8 cellular contexts compared by ENCODE assay signal in genomic region chr1:70220517-70221240, GRCh38. TPM values are rescaled to one million over a fixed set of nuclear protein-coding genes. Genes with fewer than 3 reads are reported as not detected.
DNase-seq lines count a peak whose midpoint lies in the region; ATAC-seq and TF ChIP-seq lines count a peak whose summit lies in the region.

No MANE protein-coding gene starts in this region.

- no peak for DNase-seq in BJ (ENCODE audit: low read depth)
- no peak for DNase-seq in caudate nucleus (lab: John Stamatoyannopoulos, UW)
- no peak for DNase-seq in natural killer cell
- no peak for DNase-seq in HEK293T (ENCODE audit: extremely low spot score)
- DNase-seq in iPS-NIHi11 (ENCODE audit: low spot score) = no peak
- DNase-seq in COLO668 (lab: John Stamatoyannopoulos, UW; ENCODE audit: unreplicated experiment) = no peak

- peak overlapping the region; percentile 99 for H3K9ac ChIP-seq in HUES64 (ENCODE audit: low read depth, low read length)

- intact Hi-C loops in natural killer cell (cut with micrococcal nuclease) = loop anchor here (1.0 to 5.0 kb wide), 5 partner anchors 15 to 857 kb away; partner anchors contain the start of genes ANKRD13C, CTH and LRRC40

- no peaks in the 10 kb centered on the region for H3K9me3 ChIP-seq in HUES64 (ENCODE audit: insufficient read depth, low read depth, low read length)

- H3K4me3 ChIP-seq in BJ (ENCODE audit: low read depth, low read length) (peak overlapping the region; percentile 54), HUES64 (ENCODE audit: low read length) (peak overlapping the region; percentile 98)

- H3K36me3 ChIP-seq in BJ (ENCODE audit: control insufficient read depth, insufficient read depth, low read length) = peaks cover 3% of the 10 kb centered on the region; the same call in 1 of the 2 replicates
- H3K36me3 ChIP-seq in HUES64 (ENCODE audit: insufficient read depth, low read length) = peaks cover 47% of the 10 kb centered on the region

- H3K27ac Mint-ChIP-seq in natural killer cell = peak overlapping the region; percentile 93 to 97

- H3K27me3 Mint-ChIP-seq in natural killer cell (ENCODE audit: low read depth in 2 of 2) = no peaks in the 10 kb centered on the region

- H3K4me1 ChIP-seq in HUES64 (ENCODE audit: insufficient read depth, low read length) = peaks cover 23% of the 10 kb centered on the region

- no peak for TF ChIP-seq CTCF in BJ (IDR thresholded peaks at IDR 0.05; ENCODE audit: insufficient read depth, low read depth, low read length)
- no peak for TF ChIP-seq CTCF in natural killer cell (IDR thresholded peaks at IDR 0.05)

- WGBS in HUES64 = 65% methylated on average over 16 of the region's 17 CpGs

- H3K27ac ChIP-seq in HUES64 (ENCODE audit: low read depth, low read length) (peak overlapping the region; percentile 99), caudate nucleus (ENCODE audit: low read depth, low read length) (peak overlapping the region; percentile 79)

- H3K36me3 Mint-ChIP-seq in natural killer cell = no peaks in the 10 kb centered on the region

- H3K4me1 Mint-ChIP-seq in natural killer cell = peaks cover 40 to 49% of the 10 kb centered on the region in 2 donors

- H3K4me3 Mint-ChIP-seq in natural killer cell = peak overlapping the region; percentile 96

- peak; percentile 9 for ATAC-seq in GM19452 (IDR thresholded peaks at IDR 0.05; ENCODE audit: unreplicated experiment)
- no peak for ATAC-seq in natural killer cell

- H3K27me3 ChIP-seq in BJ (ENCODE audit: control insufficient read depth, insufficient read depth, low read length) (no peaks in the 10 kb centered on the region), HUES64 (ENCODE audit: insufficient read depth, low read length) (no peaks in the 10 kb centered on the region)

- POLR2A ChIA-PET in BJ (lab: Charles Lee) = interaction anchor here (0.6 kb wide), 1 partner anchor 13 kb away, joined by 5 read pairs; no protein-coding TSS in a partner anchor
- POLR2A ChIA-PET in HEK293T (lab: Yijun Ruan, JAX) = interaction anchor here (0.8 to 3.2 kb wide), 17 partner anchors 9 to 276 kb away, joined by 3 to 30 read pairs (median 4); partner anchors contain the start of genes ANKRD13C, CTH and LRRC40

- H3K9me3 Mint-ChIP-seq in natural killer cell = no peaks in the 10 kb centered on the region

- CTCF ChIA-PET in BJ (lab: Yijun Ruan, JAX) (interaction anchor here (0.6 to 1.3 kb wide), 2 partner anchors 12 to 94 kb away, joined by 3 to 5 read pairs; no protein-coding TSS in a partner anchor), HEK293T (lab: Yijun Ruan, JAX) (interaction anchor here (0.8 to 1.7 kb wide), 2 partner anchors 10 to 160 kb away, joined by 9 read pairs; no protein-coding TSS in a partner anchor)

TF ChIP-seq in HEK293T, 16 proteins besides CTCF, POLR2A, EP300 and RAD21:
- TF ChIP-seq ELF4 (IDR thresholded peaks at IDR 0.05) = no peak
- no peak for TF ChIP-seq SP1 (IDR thresholded peaks at IDR 0.05)
- TF ChIP-seq FOXK2 (IDR thresholded peaks at IDR 0.05) = no peak
- TF ChIP-seq L3MBTL2 (conservative IDR thresholded peaks at IDR 0.05) = no peak
- TF ChIP-seq BHLHE40 (IDR thresholded peaks at IDR 0.05; ENCODE audit: borderline replicate concordance) = no peak
- no peak for TF ChIP-seq LEF1 (IDR thresholded peaks at IDR 0.05; ENCODE audit: borderline replicate concordance)
- TF ChIP-seq TARDBP (IDR thresholded peaks at IDR 0.05) = no peak
- TF ChIP-seq CTBP1 (IDR thresholded peaks at IDR 0.05; ENCODE audit: borderline replicate concordance) = no peak; the same call in 1 of the 2 replicates
- no peak for TF ChIP-seq ZNF384 (IDR thresholded peaks at IDR 0.05)
- no peak for TF ChIP-seq NFRKB (IDR thresholded peaks at IDR 0.05)
- TF ChIP-seq FOXA1 (IDR thresholded peaks at IDR 0.05) = no peak
- no peak for TF ChIP-seq PKNOX1 (IDR thresholded peaks at IDR 0.05)
- TF ChIP-seq ARNT (IDR thresholded peaks at IDR 0.05) = no peak
- no peak for TF ChIP-seq HDGF (IDR thresholded peaks at IDR 0.05; ENCODE audit: borderline replicate concordance)
- no peak for TF ChIP-seq SUZ12 (IDR thresholded peaks at IDR 0.05)
- TF ChIP-seq FOXM1 (IDR thresholded peaks at IDR 0.05; ENCODE audit: borderline replicate concordance) = no peak

RNA-seq across cellular contexts. Expression of gene SRSF11, which starts 0.5 kb away (rescaled TPM):
- polyA plus RNA-seq in BJ (2011; rRNA removed) = 208 and 229 TPM in 2 replicates
- polyA minus RNA-seq in BJ (2011; rRNA and poly(A)+ RNA removed) = 120 and 158 TPM in 2 replicates
- polyA plus RNA-seq in HUES64 (2013, experiment 1 of 2) = 146 TPM
- polyA plus RNA-seq in HUES64 (2013, experiment 2 of 2) = 144 TPM
- 100 to 1,000 TPM; 347 to 374 (median 359) TPM for total RNA-seq in natural killer cell

RNA-seq across cellular contexts. Expression of gene LRRC40, which starts 15.3 kb away (rescaled TPM):
- 5.0 and 12.3 TPM in 2 replicates for polyA plus RNA-seq in BJ (2011; rRNA removed)
- 3.3 and 3.6 TPM in 2 replicates for polyA minus RNA-seq in BJ (2011; rRNA and poly(A)+ RNA removed)
- 35.5 TPM for polyA plus RNA-seq in HUES64 (2013, experiment 1 of 2)
- polyA plus RNA-seq in HUES64 (2013, experiment 2 of 2) = 36.9 TPM
- total RNA-seq in natural killer cell = 10 to 100 TPM; 15.5 to 18.4 (median 16.5) TPM
